In genomic region chr2:207624170-207625013, GRCh38 we compare ENCODE assay signal across 9 cellular contexts. TPM values are rescaled to one million over a fixed set of nuclear protein-coding genes. Genes with fewer than 3 reads are reported as not detected.
DNase-seq lines count a peak whose midpoint lies in the region; ATAC-seq, FAIRE-seq and TF ChIP-seq lines count a peak whose summit lies in the region.
"Had no signal": no experiment of that assay in that cellular context is flagged by ENCODE, and none has a peak within 500 bp of the region (broad histone marks: within the 10 kb centered on the region; RNA-seq: fewer than 3 reads in every experiment).

No MANE protein-coding gene starts in this region.

- ATAC-seq in HG03342 (IDR thresholded peaks at IDR 0.05; ENCODE audit: unreplicated experiment), result peak; percentile 34

- dilution Hi-C loops in endothelial cell of umbilical vein (cut with MboI; ENCODE audit: extremely low pct_ligation_motif_present, low sequenced_read_pairs), result no loop called here

- peaks cover 0 to 29% (median 18%) of the 10 kb centered on the region in 11 experiments; a peak in 14 of 22 replicates for H3K36me3 ChIP-seq in BLaER1 treated with 17β-estradiol and CSF1 and Interleukin-3, amounts not matched to agents 10 nM and 100 nM
- H3K36me3 ChIP-seq in endothelial cell of umbilical vein (ENCODE audit: control insufficient read depth in 2 of 2, extremely low read depth in 1 of 2, insufficient read depth in 2 of 2, low read length in 2 of 2), result no peaks in the 10 kb centered on the region

- H3K36me3 Mint-ChIP-seq in mesothelial cell of epicardium, result peaks cover 9% of the 10 kb centered on the region

- no peaks in the 10 kb centered on the region for H3K9me3 ChIP-seq in BLaER1 treated with 17β-estradiol and CSF1 and Interleukin-3, amounts not matched to agents 10 nM and 100 nM (replicated peaks in 1 of 11)
- H3K9me3 ChIP-seq in endothelial cell of umbilical vein (replicated peaks; ENCODE audit: control insufficient read depth, insufficient read depth, low read length), result no peaks in the 10 kb centered on the region

- H3K27me3 Mint-ChIP-seq in mesothelial cell of epicardium (ENCODE audit: low read depth), result no peaks in the 10 kb centered on the region

- CTCF ChIA-PET in endothelial cell of umbilical vein (lab: Charles Lee), result interaction anchor here (0.7 to 4.7 kb wide), 16 partner anchors 7 to 418 kb away, joined by 3 to 45 read pairs (median 11); partner anchors contain the start of genes CCNYL1 and CREB1

- peak overlapping the region; percentile 82 to 99 (median 93) for H3K4me2 ChIP-seq in BLaER1 treated with 17β-estradiol and CSF1 and Interleukin-3, amounts not matched to agents 10 nM and 100 nM
- H3K4me2 ChIP-seq in endothelial cell of umbilical vein (ENCODE audit: insufficient read depth, low read length), result peak overlapping the region; percentile 92

- H3K9me1 ChIP-seq in endothelial cell of umbilical vein (replicated peaks; ENCODE audit: control insufficient read depth, extremely low read depth, insufficient read depth, low read length), result no peaks in the 10 kb centered on the region

- H3K4me1 ChIP-seq in BLaER1 treated with 17β-estradiol and CSF1 and Interleukin-3, amounts not matched to agents 10 nM and 100 nM, result peaks cover 49 to 70% (median 58%) of the 10 kb centered on the region in 10 experiments
- peaks cover 6% of the 10 kb centered on the region for H3K4me1 ChIP-seq in endothelial cell of umbilical vein (ENCODE audit: control insufficient read depth, extremely low read depth, insufficient read depth, low read length)

- peak overlapping the region; percentile 87 for H3K4me3 Mint-ChIP-seq in mesothelial cell of epicardium

- peak overlapping the region; percentile 90 to 100 (median 95) for H3K9ac ChIP-seq in BLaER1 treated with 17β-estradiol and CSF1 and Interleukin-3, amounts not matched to agents 10 nM and 100 nM
- H3K9ac ChIP-seq in endothelial cell of umbilical vein (replicated peaks; ENCODE audit: extremely low read depth, insufficient read depth, low read length), result peak overlapping the region; percentile 96

- no peaks in the 10 kb centered on the region for H3K9me3 Mint-ChIP-seq in mesothelial cell of epicardium

- FAIRE-seq in endothelial cell of umbilical vein (lab: Jason Lieb, UNC), result peak; percentile 91
- FAIRE-seq: endometrium had no signal

- POLR2A ChIA-PET in endothelial cell of umbilical vein (lab: Charles Lee), result interaction anchor here (1.1 to 2.1 kb wide), 2 partner anchors 87 to 95 kb away, joined by 3 to 10 read pairs; partner anchors contain the start of genes CCNYL1 and CREB1

- H2AFZ ChIP-seq in endothelial cell of umbilical vein (ENCODE audit: low read depth, low read length), result peak overlapping the region; percentile 89

- peak overlapping the region; percentile 96 for H3K27ac Mint-ChIP-seq in mesothelial cell of epicardium

- TF ChIP-seq POLR2A in GM19099 (IDR thresholded peaks at IDR 0.05; ENCODE audit: extremely low read depth, insufficient read length, low read depth) (peak; percentile 61), endothelial cell of umbilical vein (IDR thresholded peaks at IDR 0.05; ENCODE audit: low read depth, low read length) (peak; percentile 95)

- H3K4me3 ChIP-seq in BLaER1 treated with 17β-estradiol and CSF1 and Interleukin-3, amounts not matched to agents 10 nM and 100 nM, result peak overlapping the region; percentile 79 to 92 (median 86)
- H3K4me3 ChIP-seq in endothelial cell of umbilical vein (replicated peaks in 1 of 3; ENCODE audit: insufficient read depth in 1 of 3, low read depth in 1 of 3, low read length in 3 of 3), result peak overlapping the region; percentile 20 to 75 (median 67)

- intact Hi-C loops in endothelial cell of umbilical vein (cut with micrococcal nuclease), result loop anchor here (1.0 to 5.0 kb wide), 5 partner anchors 53 to 824 kb away; partner anchors contain the start of genes CCNYL1 and CREB1

- H3K79me2 ChIP-seq in endothelial cell of umbilical vein (ENCODE audit: control insufficient read depth, insufficient read depth, low read length), result no peaks in the 10 kb centered on the region

- TF ChIP-seq CTCF in endothelial cell of umbilical vein (IDR thresholded peaks at IDR 0.05; ENCODE audit: extremely low read depth in 1 of 2, insufficient read depth in 1 of 2, low read depth in 1 of 2, low read length in 2 of 2) (no peak), mesothelial cell of epicardium (IDR thresholded peaks at IDR 0.05; ENCODE audit: unreplicated experiment) (no peak)

- peak overlapping the region; percentile 82 to 100 (median 94) for H3K27ac ChIP-seq in BLaER1 treated with 17β-estradiol and CSF1 and Interleukin-3, amounts not matched to agents 10 nM and 100 nM
- peak overlapping the region; percentile 61 for H3K27ac ChIP-seq in endothelial cell of umbilical vein (ENCODE audit: insufficient read depth, low read depth, low read length)

- H4K20me1 ChIP-seq in BLaER1 treated with 17β-estradiol and CSF1 and Interleukin-3, amounts not matched to agents 10 nM and 100 nM, result no peaks in the 10 kb centered on the region
- no peaks in the 10 kb centered on the region for H4K20me1 ChIP-seq in endothelial cell of umbilical vein (replicated peaks; ENCODE audit: control insufficient read depth, extremely low read depth, insufficient read depth, low read length)

- DNase-seq in NOMO-1 treated with dmso at 0.1 percent for 144 hours (lab: John Stamatoyannopoulos, UW; ENCODE audit: unreplicated experiment), result peak; percentile 67
- peak; percentile 54 for DNase-seq in activated T-cell treated with anti-CD3 and anti-CD28 coated beads for 1 hour (ENCODE audit: low read depth)
- peak; percentile 73 for DNase-seq in endothelial cell of umbilical vein (ENCODE audit: low read depth, low spot score)
- peak; percentile 56 to 77 for DNase-seq in mesothelial cell of epicardium (ENCODE audit: low spot score in 2 of 2, unreplicated experiment in 2 of 2)
- DNase-seq in stimulated activated CD8-positive, alpha-beta memory T cell treated with anti-CD3 and anti-CD28 coated beads, Interleukin-2, amount 100 ng/mL, for 1 hour (ENCODE audit: low read depth in 2 of 2), result peak; percentile 44 to 48

- TSS peak; percentile 90 for BruUV-seq in endothelial cell of umbilical vein (replicated peaks; lab: Mats Ljungman, UMichigan)

- no peaks in the 10 kb centered on the region for H3K27me3 ChIP-seq in BLaER1 treated with 17β-estradiol and CSF1 and Interleukin-3, amounts not matched to agents 10 nM and 100 nM
- H3K27me3 ChIP-seq in endothelial cell of umbilical vein (ENCODE audit: control insufficient read depth in 2 of 2, insufficient read depth in 2 of 2, low read length in 2 of 2), result no peaks in the 10 kb centered on the region

- peaks cover 15% of the 10 kb centered on the region for H3K4me1 Mint-ChIP-seq in mesothelial cell of epicardium

TF ChIP-seq in endothelial cell of umbilical vein, 7 proteins besides CTCF, POLR2A, EP300 and RAD21:
- TF ChIP-seq POLR2AphosphoS5 (IDR thresholded peaks at IDR 0.05; ENCODE audit: insufficient read depth, low read depth, low read length), result peak; percentile 71
- no peak for TF ChIP-seq FOS (IDR thresholded peaks at IDR 0.05; ENCODE audit: borderline replicate concordance, insufficient read depth, low read length)
- TF ChIP-seq, protein P1, sequence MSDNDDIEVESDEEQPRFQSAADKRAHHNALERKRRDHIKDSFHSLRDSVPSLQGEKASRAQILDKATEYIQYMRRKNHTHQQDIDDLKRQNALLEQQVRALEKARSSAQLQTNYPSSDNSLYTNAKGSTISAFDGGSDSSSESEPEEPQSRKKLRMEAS (IDR thresholded peaks at IDR 0.05; ENCODE audit: insufficient read depth, insufficient read length), result no peak

RNA-seq across cellular contexts. Expression of gene METTL21A, which starts 0.8 kb away (rescaled TPM):
- total RNA-seq in endothelial cell of umbilical vein (12.8 and 14.0 TPM in 2 replicates), mesothelial cell of epicardium (18.6 to 20.8 TPM (median 20.3 TPM) in 3 replicates)
- 11.4 and 11.6 TPM in 2 replicates for polyA plus RNA-seq in endothelial cell of umbilical vein
- 13.0 and 13.7 TPM in 2 replicates for polyA plus RNA-seq in endothelial cell of umbilical vein (2011; cell fraction: cytosol; rRNA removed)
- polyA plus RNA-seq in endothelial cell of umbilical vein (2011; cell fraction: nucleus; rRNA removed), result 4.4 and 7.4 TPM in 2 replicates
- 11.8 TPM in 2 replicates for polyA plus RNA-seq in endothelial cell of umbilical vein (2012)
- polyA minus RNA-seq in endothelial cell of umbilical vein, result 4.3 and 6.4 TPM in 2 replicates
- polyA minus RNA-seq in endothelial cell of umbilical vein (2011; cell fraction: cytosol; rRNA and poly(A)+ RNA removed), result 14.2 TPM
- 4.6 and 5.7 TPM in 2 replicates for polyA minus RNA-seq in endothelial cell of umbilical vein (2011; cell fraction: nucleus; rRNA and poly(A)+ RNA removed)

Comparison
In these comparisons a context has a peak if more than half of its experiments do, and no peak if none do; other contexts are left out.
1. Peak in every context shown above with its lines: DNase-seq, ATAC-seq, H3K4me3 ChIP-seq and H3K27ac ChIP-seq.